3 cellular contexts compared by ENCODE assay signal in the genomic region with DNA sequence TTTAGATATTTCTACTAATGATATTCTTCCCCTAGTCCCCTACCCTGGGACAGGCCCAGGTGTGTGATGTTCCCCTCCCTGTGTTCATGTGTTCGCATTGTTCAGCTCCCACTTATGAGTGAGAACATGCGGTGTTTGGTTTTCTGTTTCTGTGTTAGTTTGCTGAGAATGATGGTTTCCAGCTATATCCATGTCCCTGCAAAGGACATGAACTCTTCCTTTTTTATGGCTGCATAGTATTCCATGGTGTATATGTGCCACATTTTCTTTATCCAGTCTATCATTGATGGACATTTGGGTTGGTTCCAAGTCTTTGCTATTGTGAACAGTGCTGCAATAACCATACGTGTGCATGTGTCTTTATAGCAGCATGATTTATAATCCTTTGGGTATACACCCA. TPM values are rescaled to one million over a fixed set of nuclear protein-coding genes. Genes with fewer than 3 reads are reported as not detected.
"Had no signal": no experiment of that assay in that cellular context is flagged by ENCODE, and none has a peak within 500 bp of the region (broad histone marks: within the 10 kb centered on the region; RNA-seq: fewer than 3 reads in every experiment).

No MANE protein-coding gene starts in this region.

RNA-seq across cellular contexts. Expression of a gene that starts 51.2 kb away (rescaled TPM):
- total RNA-seq: subcutaneous adipose tissue, upper lobe of left lung, upper lobe of right lung had no signal
